Comparison of ENCODE assay signal across 17 cellular contexts in the genomic region with DNA sequence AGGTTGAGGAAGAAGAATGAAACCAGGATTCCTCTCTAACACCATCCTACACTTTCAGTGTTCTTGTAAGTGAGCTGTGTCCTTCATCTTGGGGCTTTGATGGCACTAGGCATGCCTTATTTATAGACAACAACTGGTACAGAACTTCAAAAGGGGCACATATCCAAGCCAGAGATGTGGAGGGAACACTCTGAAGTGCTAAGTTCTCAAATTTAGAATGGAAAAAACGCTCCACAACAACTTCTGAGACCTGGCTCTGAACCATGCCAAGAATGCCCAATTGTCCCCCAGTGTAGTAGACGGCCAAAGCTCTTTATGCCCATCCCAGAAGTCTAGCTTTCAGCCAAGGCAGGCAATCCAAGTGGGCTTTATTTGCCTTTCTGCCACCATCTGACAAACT. TPM values are rescaled to one million over a fixed set of nuclear protein-coding genes. Genes with fewer than 3 reads are reported as not detected.
DNase-seq lines count a peak whose midpoint lies in the region; TF ChIP-seq lines count a peak whose summit lies in the region.
"Had no signal": no experiment of that assay in that cellular context is flagged by ENCODE, and none has a peak within 500 bp of the region (broad histone marks: within the 10 kb centered on the region; RNA-seq: fewer than 3 reads in every experiment).

No MANE protein-coding gene starts in this region.

- peak overlapping the region; percentile 81 for H3K27ac ChIP-seq in skeletal muscle tissue (ENCODE audit: low read depth, low read length)
- H3K27ac ChIP-seq: 22Rv1, A549, GM23248 had no signal

- peaks cover 6% of the 10 kb centered on the region for H3K27me3 Mint-ChIP-seq in nephron (ENCODE audit: low read depth)
- peaks cover 4% of the 10 kb centered on the region for H3K27me3 Mint-ChIP-seq in progenitor cell of endocrine pancreas

- no peak overlapping the region for H3K9ac ChIP-seq in skeletal muscle tissue (ENCODE audit: low read depth in 1 of 3, low read length in 3 of 3)
- H3K9ac ChIP-seq: GM23248 had no signal

- H3K9me3 Mint-ChIP-seq in nephron (no peaks in the 10 kb centered on the region), progenitor cell of endocrine pancreas (ENCODE audit: low read depth) (no peaks in the 10 kb centered on the region)
- H3K9me3 Mint-ChIP-seq: CD8-positive, alpha-beta memory T cell had no signal

- H3K4me3 Mint-ChIP-seq in nephron (peak overlapping the region in 1 of 3 experiments; percentile 54), progenitor cell of endocrine pancreas (ENCODE audit: low read depth) (no peak overlapping the region)
- H3K4me3 Mint-ChIP-seq: CD4-positive, CD25-positive, alpha-beta regulatory T cell; CD8-positive, alpha-beta memory T cell had no signal

- peak overlapping the region in 1 of 3 donors; percentile 24 for H3K4me3 ChIP-seq in skeletal muscle tissue (ENCODE audit: low read length in 3 of 3)
- H3K4me3 ChIP-seq: A549, GM23248, HAP-1 had no signal

- H3K4me1 ChIP-seq in skeletal muscle tissue (ENCODE audit: control insufficient read depth in 3 of 3, insufficient read depth in 3 of 3, low read length in 3 of 3) = peaks cover 40 to 57% (median 50%) of the 10 kb centered on the region in 3 donors
- H3K4me1 ChIP-seq: A549, HAP-1 had no signal

- TF ChIP-seq CTCF in nephron (IDR thresholded peaks at IDR 0.05; ENCODE audit: unreplicated experiment in 3 of 3) (no peak), progenitor cell of endocrine pancreas (IDR thresholded peaks at IDR 0.05; ENCODE audit: unreplicated experiment) (no peak)

- H3K4me1 Mint-ChIP-seq in nephron (peaks cover 82% of the 10 kb centered on the region), progenitor cell of endocrine pancreas (ENCODE audit: low read depth) (peaks cover 9% of the 10 kb centered on the region)
- H3K4me1 Mint-ChIP-seq: CD4-positive, CD25-positive, alpha-beta regulatory T cell; CD8-positive, alpha-beta memory T cell had no signal

- no peaks in the 10 kb centered on the region for H3K36me3 ChIP-seq in skeletal muscle tissue (ENCODE audit: control insufficient read depth in 3 of 3, insufficient read depth in 3 of 3, low read length in 3 of 3)
- H3K36me3 ChIP-seq: HAP-1 had no signal

- no peaks in the 10 kb centered on the region for H3K27me3 ChIP-seq in skeletal muscle tissue (ENCODE audit: control insufficient read depth in 3 of 3, insufficient read depth in 3 of 3, low read length in 3 of 3)

- H3K36me3 Mint-ChIP-seq in nephron (ENCODE audit: low read depth) = no peaks in the 10 kb centered on the region
- no peaks in the 10 kb centered on the region for H3K36me3 Mint-ChIP-seq in progenitor cell of endocrine pancreas (ENCODE audit: insufficient read depth)
- H3K36me3 Mint-ChIP-seq: CD4-positive, CD25-positive, alpha-beta regulatory T cell; CD8-positive, alpha-beta memory T cell had no signal

- H3K9me3 ChIP-seq in skeletal muscle tissue (ENCODE audit: control insufficient read depth in 3 of 3, low read length in 3 of 3) = no peaks in the 10 kb centered on the region
- H3K9me3 ChIP-seq: A549, HAP-1 had no signal

- DNase-seq in Ammon's horn (ENCODE audit: low spot score) = peak; percentile 5
- DNase-seq in globus pallidus (ENCODE audit: low spot score) = peak; percentile 16
- no peak for DNase-seq in iPS-NIHi7 (ENCODE audit: extremely low spot score)
- no peak for DNase-seq in NCI-H2196 treated with DMSO at 0.1 percent for 48 hours (lab: John Stamatoyannopoulos, UW; ENCODE audit: unreplicated experiment)
- DNase-seq in progenitor cell of endocrine pancreas (ENCODE audit: low spot score, unreplicated experiment) = no peak
- DNase-seq: AML-193; C1 segment of cervical spinal cord; CD4-positive, CD25-positive, alpha-beta regulatory T cell; CD8-positive, alpha-beta memory T cell; COR-L47; GM23248 had no signal

- H3K27ac Mint-ChIP-seq in nephron (peak overlapping the region; percentile 8 to 32 (median 8)), progenitor cell of endocrine pancreas (no peak overlapping the region)
- H3K27ac Mint-ChIP-seq: CD4-positive, CD25-positive, alpha-beta regulatory T cell; CD8-positive, alpha-beta memory T cell had no signal

RNA-seq across cellular contexts. Expression of gene PKHD1, which starts 16.2 kb away (rescaled TPM):
- total RNA-seq in skeletal muscle tissue (38.6 TPM), progenitor cell of endocrine pancreas (1.3 and 1.4 TPM in 2 replicates)
- total RNA-seq: CD8-positive, alpha-beta memory T cell; GM23248; H4 had no signal

Comparison
In these comparisons a context has a peak if more than half of its experiments do, and no peak if none do; other contexts are left out.
1. DNase-seq: peak in Ammon's horn (single experiment) and globus pallidus (single experiment); none in iPS-NIHi7 (single experiment), NCI-H2196 treated with DMSO at 0.1 percent for 48 hours (single experiment) and progenitor cell of endocrine pancreas (single experiment).
2. RNA of gene PKHD1, which starts 16.2 kb away (total RNA-seq): 38.6 TPM in skeletal muscle tissue (single experiment); 1.3 to 1.4 TPM in progenitor cell of endocrine pancreas; every median in the first group is over 10 times any median in the second.